In genomic region chr5:15502208-15502607, GRCh38 we compare ENCODE assay signal across 16 cellular contexts. TPM values are rescaled to one million over a fixed set of nuclear protein-coding genes. Genes with fewer than 3 reads are reported as not detected.
A peak's percentile ranks its signal among the peaks of the same experiment; 100 is the strongest.
DNase-seq lines count a peak whose midpoint lies in the region; ATAC-seq and TF ChIP-seq lines count a peak whose summit lies in the region.
"Had no signal": no experiment of that assay in that cellular context is flagged by ENCODE, and none has a peak within 500 bp of the region (broad histone marks: within the 10 kb centered on the region; RNA-seq: fewer than 3 reads in every experiment).

No MANE protein-coding gene starts in this region.

- TF ChIP-seq CTCF in MM.1S (IDR thresholded peaks at IDR 0.05; ENCODE audit: low read length) (no peak), fibroblast of lung (conservative IDR thresholded peaks at IDR 0.05 in 1 of 2, IDR thresholded peaks at IDR 0.05 in 1 of 2; ENCODE audit: low read depth in 1 of 2, low read length in 2 of 2) (no peak), Calu3 (IDR thresholded peaks at IDR 0.05; ENCODE audit: unreplicated experiment) (no peak)

- H3K9ac ChIP-seq in MM.1S (ENCODE audit: low read length) (peak overlapping the region; percentile 39; the same call in 1 of the 2 replicates), fibroblast of lung (ENCODE audit: insufficient read depth, low read length) (no peak overlapping the region), neuronal stem cell (ENCODE audit: low read depth, low read length, poor library complexity) (no peak overlapping the region)

- no peak overlapping the region for H2BK15ac ChIP-seq in neuronal stem cell (ENCODE audit: low read length)

- peak overlapping the region; percentile 64; the same call in 1 of the 2 replicates for H3K27ac ChIP-seq in MM.1S (ENCODE audit: low read length)
- H3K27ac ChIP-seq in fibroblast of lung (ENCODE audit: insufficient read depth, low read length): peak overlapping the region; percentile 80
- no peak overlapping the region for H3K27ac ChIP-seq in neuronal stem cell (replicated peaks; ENCODE audit: low read length)

- H4K91ac ChIP-seq in neuronal stem cell (ENCODE audit: low read depth, low read length, poor library complexity): no peak overlapping the region

- no peak overlapping the region for H3K14ac ChIP-seq in neuronal stem cell (ENCODE audit: low read length)

- in situ Hi-C loops in ACHN (cut with HindIII; ENCODE audit: low pct_ligation_motif_present, low pct_unique_long_range_greater_than_20kb, low sequenced_read_pairs): no loop called here

- CTCF ChIA-PET in Calu3 (lab: Charles Lee): no interaction called here

- H3K4me3 ChIP-seq in MM.1S (ENCODE audit: low read length): peak overlapping the region; percentile 76
- H3K4me3 ChIP-seq in fibroblast of lung (replicated peaks in 1 of 4; ENCODE audit: control extremely low read depth in 1 of 4, insufficient read depth in 1 of 4, low read depth in 3 of 4, low read length in 4 of 4): peak overlapping the region; percentile 76 to 96 (median 84)
- peak overlapping the region in 1 of 2 donors; percentile 89 for H3K4me3 ChIP-seq in neuronal stem cell (ENCODE audit: low read length in 2 of 2)

- H4K20me1 ChIP-seq in MM.1S (ENCODE audit: insufficient read depth, low read length) (no peaks in the 10 kb centered on the region), fibroblast of lung (ENCODE audit: control insufficient read depth, extremely low read depth, insufficient read depth, low read length) (no peaks in the 10 kb centered on the region)

- peak overlapping the region; percentile 51 for H2AFZ ChIP-seq in MM.1S (ENCODE audit: low read length)
- H2AFZ ChIP-seq in fibroblast of lung (ENCODE audit: low read length): peak overlapping the region; percentile 56
- H2AFZ ChIP-seq in neuronal stem cell (ENCODE audit: low read length): peak overlapping the region; percentile 57

- H3K4me3 Mint-ChIP-seq in Calu3 (ENCODE audit: low read depth, unreplicated experiment): no peak overlapping the region
- H3K4me3 Mint-ChIP-seq: activated T-cell treated with anti-CD3 and anti-CD28 coated beads, Interleukin-2, amount 50 U/mL, for 72 hours; CD8-positive, alpha-beta T cell; effector memory CD8-positive, alpha-beta T cell; memory B cell; T-helper 1 cell treated with Interleukin-12 subunit alpha and Interleukin-12 subunit beta and Interleukin-4 antibody, amounts not matched to agents 30 μg/mL and 1 μg/mL, for 36 hours had no signal

- H3K36me3 ChIP-seq in MM.1S (replicated peaks; ENCODE audit: insufficient read depth, low read length) (0 out of 2 replicates have a peak, but pooled peaks cover 8% of the 10 kb centered on the region), fibroblast of lung (ENCODE audit: control insufficient read depth, insufficient read depth, low read length) (no peaks in the 10 kb centered on the region), neuronal stem cell (replicated peaks in 1 of 2; ENCODE audit: control insufficient read depth in 2 of 2, insufficient read depth in 2 of 2, low read length in 2 of 2) (peaks cover 0 to 8% of the 10 kb centered on the region in 2 donors)

- intact Hi-C loops in Calu3 (cut with micrococcal nuclease; ENCODE audit: unreplicated experiment): no loop called here

- no peak overlapping the region for H2BK120ac ChIP-seq in neuronal stem cell (ENCODE audit: low read depth, low read length)

- H3K79me1 ChIP-seq in neuronal stem cell (ENCODE audit: low read depth, low read length): peaks cover 4% of the 10 kb centered on the region

- H2BK12ac ChIP-seq in neuronal stem cell (ENCODE audit: low read length): no peak overlapping the region

- no CpG with 5 or more reads among the region's 5 CpGs for WGBS in neuronal stem cell (ENCODE audit: extremely low coverage in 2 of 2, insufficient read length in 2 of 2, insufficient replicate concordance in 1 of 2), 2 donors

- DNase-seq in ACHN (peak; percentile 19), MM.1S (peak; percentile 19), fibroblast of lung (ENCODE audit: low read depth in 2 of 2) (peak; percentile 61 to 65), neuronal stem cell (ENCODE audit: low spot score) (no peak), Calu3 (no peak), DMS79 treated with DMSO at 0.1 percent for 48 hours (lab: John Stamatoyannopoulos, UW) (no peak)
- no peak for DNase-seq in stimulated activated CD8-positive, alpha-beta memory T cell treated with anti-CD3 and anti-CD28 coated beads, Interleukin-4, amount 100 ng/mL, for 48 hours
- DNase-seq: activated T-cell treated with anti-CD3 and anti-CD28 coated beads, Interleukin-2, amount 50 U/mL, for 72 hours; CD8-positive, alpha-beta T cell; effector memory CD8-positive, alpha-beta T cell; H7; NCI-H2171 treated with DMSO at 0.1 percent for 48 hours; stimulated activated CD4-positive, alpha-beta T cell treated with anti-CD3 and anti-CD28 coated beads, Interleukin-4, amount 100 ng/mL, for 1 hour had no signal

- H3K27me3 ChIP-seq in MM.1S (replicated peaks; ENCODE audit: insufficient read depth, low read length) (no peaks in the 10 kb centered on the region), fibroblast of lung (ENCODE audit: control insufficient read depth, insufficient read depth, low read length) (no peaks in the 10 kb centered on the region), neuronal stem cell (ENCODE audit: control insufficient read depth in 3 of 3, insufficient read depth in 3 of 3, low read depth in 1 of 3, low read length in 3 of 3) (peaks cover 0 to 19% (median 0%) of the 10 kb centered on the region in 3 experiments)

- H3K4me1 ChIP-seq in MM.1S (ENCODE audit: low read length): 0 out of 2 replicates have a peak, but pooled peaks cover 6% of the 10 kb centered on the region
- peaks cover 2% of the 10 kb centered on the region for H3K4me1 ChIP-seq in fibroblast of lung (ENCODE audit: control insufficient read depth, extremely low read depth, insufficient read depth, low read length)
- peaks cover 5 to 9% of the 10 kb centered on the region in 2 donors for H3K4me1 ChIP-seq in neuronal stem cell (ENCODE audit: control insufficient read depth in 2 of 2, insufficient read depth in 1 of 2, low read depth in 1 of 2, low read length in 2 of 2)

- no peaks in the 10 kb centered on the region for H3K9me2 ChIP-seq in MM.1S (replicated peaks; ENCODE audit: insufficient read depth, low read length)

- ATAC-seq in GM21737 (IDR thresholded peaks at IDR 0.05; ENCODE audit: unreplicated experiment): no peak
- ATAC-seq: activated T-cell treated with anti-CD3 and anti-CD28 coated beads, Interleukin-2, amount 50 U/mL, for 72 hours; CD8-positive, alpha-beta T cell; effector memory CD8-positive, alpha-beta T cell had no signal

- H3K4me1 Mint-ChIP-seq in Calu3 (ENCODE audit: low read depth, unreplicated experiment): no peaks in the 10 kb centered on the region
- H3K4me1 Mint-ChIP-seq: memory B cell had no signal

- H4K8ac ChIP-seq in neuronal stem cell (ENCODE audit: low read depth, low read length): no peak overlapping the region

- no peaks in the 10 kb centered on the region for H3K27me3 Mint-ChIP-seq in Calu3 (ENCODE audit: unreplicated experiment)

- no peaks in the 10 kb centered on the region for H3K36me3 Mint-ChIP-seq in Calu3 (ENCODE audit: insufficient read depth, unreplicated experiment)
- H3K36me3 Mint-ChIP-seq: CD8-positive, alpha-beta T cell; memory B cell had no signal

- peak overlapping the region; percentile 80 for H3K4me2 ChIP-seq in MM.1S (ENCODE audit: low read depth, low read length)
- H3K4me2 ChIP-seq in fibroblast of lung (ENCODE audit: extremely low read depth, insufficient read depth, low read length): peak overlapping the region; percentile 95
- peak overlapping the region; percentile 23 for H3K4me2 ChIP-seq in neuronal stem cell (ENCODE audit: insufficient read depth, low read length, poor library complexity, severe bottlenecking)

- H3K9me3 ChIP-seq in MM.1S (replicated peaks; ENCODE audit: insufficient read depth, low read length): no peaks in the 10 kb centered on the region
- H3K9me3 ChIP-seq in fibroblast of lung (ENCODE audit: control insufficient read depth, insufficient read depth, low read depth, low read length): no peaks in the 10 kb centered on the region
- no peaks in the 10 kb centered on the region for H3K9me3 ChIP-seq in neuronal stem cell (replicated peaks in 1 of 2; ENCODE audit: control insufficient read depth in 2 of 2, insufficient read depth in 1 of 2, low read depth in 1 of 2, low read length in 2 of 2)

- BruUV-seq in Calu3 (replicated peaks; lab: Mats Ljungman, UMichigan): no TSS peak

- H3K27ac Mint-ChIP-seq in Calu3 (ENCODE audit: unreplicated experiment): no peak overlapping the region
- H3K27ac Mint-ChIP-seq: activated T-cell treated with anti-CD3 and anti-CD28 coated beads, Interleukin-2, amount 50 U/mL, for 72 hours; CD8-positive, alpha-beta T cell; effector memory CD8-positive, alpha-beta T cell; memory B cell had no signal

- no peak overlapping the region for H3K18ac ChIP-seq in neuronal stem cell (ENCODE audit: low read length)

- H3K79me2 ChIP-seq in MM.1S (ENCODE audit: low read length): peaks cover 62% of the 10 kb centered on the region
- H3K79me2 ChIP-seq in fibroblast of lung (ENCODE audit: control insufficient read depth, insufficient read depth, low read length): peaks cover 36% of the 10 kb centered on the region

- H2AK5ac ChIP-seq in neuronal stem cell (ENCODE audit: low read depth, low read length): no peak overlapping the region

- H3K9me3 Mint-ChIP-seq in Calu3 (ENCODE audit: low read depth, unreplicated experiment): peaks cover 7% of the 10 kb centered on the region
- H3K9me3 Mint-ChIP-seq: CD8-positive, alpha-beta T cell; T-helper 1 cell treated with Interleukin-12 subunit alpha and Interleukin-12 subunit beta and Interleukin-4 antibody, amounts not matched to agents 30 μg/mL and 1 μg/mL, for 36 hours had no signal

- peaks cover 19% of the 10 kb centered on the region for H3F3A ChIP-seq in MM.1S (ENCODE audit: insufficient read depth, low read length)

- H3K4ac ChIP-seq in neuronal stem cell (ENCODE audit: low read length): no peak overlapping the region

- no peak overlapping the region for H3K23ac ChIP-seq in neuronal stem cell (ENCODE audit: low read depth, low read length, poor library complexity)

- no peak overlapping the region for H2BK5ac ChIP-seq in neuronal stem cell (ENCODE audit: low read length)

RNA-seq across cellular contexts. Expression of gene FBXL7, which starts 2.2 kb away (rescaled TPM):
- total RNA-seq in fibroblast of lung (3.3 and 6.4 TPM in 2 replicates), Calu3 (2022) (not detected in 2 replicates)
- 12.9 and 15.3 TPM in 2 replicates for polyA plus RNA-seq in fibroblast of lung
- polyA plus RNA-seq in fibroblast of lung (2012): 13.3 and 13.9 TPM in 2 replicates
- 69.1 and 70.7 TPM in 2 replicates for polyA minus RNA-seq in fibroblast of lung (ENCODE audit: low replicate concordance)
- polyA plus RNA-seq in neuronal stem cell (2013, experiment 1 of 2): 25.4 TPM
- polyA plus RNA-seq in neuronal stem cell (2013, experiment 2 of 2): 25.6 TPM
- total RNA-seq: activated T-cell treated with anti-CD3 and anti-CD28 coated beads, Interleukin-2, amount 50 U/mL, for 72 hours; CD8-positive, alpha-beta T cell had no signal

Comparison
In these comparisons a context has a peak if more than half of its experiments do, and no peak if none do; other contexts are left out.
1. DNase-seq: peak in ACHN (single experiment), MM.1S (single experiment) and fibroblast of lung (2 of 2); none in neuronal stem cell (single experiment), stimulated activated CD8-positive, alpha-beta memory T cell treated with anti-CD3 and anti-CD28 coated beads, Interleukin-4, amount 100 ng/mL, for 48 hours (single experiment), Calu3 (single experiment) and DMS79 treated with DMSO at 0.1 percent for 48 hours (single experiment).
2. H3K4me2 ChIP-seq: peak in every context shown above with its lines; median percentile 95 in fibroblast of lung; 80 in MM.1S; 23 in neuronal stem cell.
3. Peak in every context shown above with its lines, with median percentiles within 50 percentile points of each other: H2AFZ ChIP-seq.